Comparison of ENCODE assay signal across 1 cellular context in genomic region chr3:146166450-146167222, GRCh38.
TF ChIP-seq lines count a peak whose summit lies in the region.

No MANE protein-coding gene starts in this region.

TF ChIP-seq in IMR-90, 13 proteins besides CTCF, POLR2A, EP300 and RAD21 (continued from another document):
- TF ChIP-seq USF2 (IDR thresholded peaks at IDR 0.05; ENCODE audit: low read depth, low read length): no peak
- no peak for TF ChIP-seq BHLHE40 (IDR thresholded peaks at IDR 0.05; ENCODE audit: low read depth, low read length)
- TF ChIP-seq, protein P1, sequence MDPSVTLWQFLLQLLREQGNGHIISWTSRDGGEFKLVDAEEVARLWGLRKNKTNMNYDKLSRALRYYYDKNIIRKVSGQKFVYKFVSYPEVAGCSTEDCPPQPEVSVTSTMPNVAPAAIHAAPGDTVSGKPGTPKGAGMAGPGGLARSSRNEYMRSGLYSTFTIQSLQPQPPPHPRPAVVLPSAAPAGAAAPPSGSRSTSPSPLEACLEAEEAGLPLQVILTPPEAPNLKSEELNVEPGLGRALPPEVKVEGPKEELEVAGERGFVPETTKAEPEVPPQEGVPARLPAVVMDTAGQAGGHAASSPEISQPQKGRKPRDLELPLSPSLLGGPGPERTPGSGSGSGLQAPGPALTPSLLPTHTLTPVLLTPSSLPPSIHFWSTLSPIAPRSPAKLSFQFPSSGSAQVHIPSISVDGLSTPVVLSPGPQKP (IDR thresholded peaks at IDR 0.05; ENCODE audit: borderline replicate concordance, low read depth, low read length): no peak
TF ChIP-seq in IMR-90: peak in this region for 4.
